In the genomic region with DNA sequence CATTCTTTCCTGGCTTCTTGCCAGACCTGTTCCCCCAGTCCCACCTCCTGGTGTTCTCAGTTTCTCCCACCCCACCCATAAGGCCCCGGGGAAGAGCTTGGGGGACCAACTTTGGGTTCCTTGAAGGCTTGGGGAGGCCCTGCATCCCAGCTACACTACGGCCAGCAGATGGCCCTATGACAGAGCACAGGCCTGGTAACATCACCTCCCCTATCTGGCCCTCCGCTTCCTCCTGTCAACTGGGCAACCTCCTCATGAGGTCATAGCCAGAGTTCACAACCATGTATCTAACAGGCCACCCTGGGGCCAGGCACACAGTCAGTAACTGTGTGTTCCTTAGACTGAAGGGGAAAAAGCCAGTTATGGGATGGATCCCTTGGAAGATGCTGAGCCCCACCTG, we compare ENCODE assay signal across 1 cellular context.
TF ChIP-seq lines count a peak whose summit lies in the region.

No MANE protein-coding gene starts in this region.

TF ChIP-seq in K562, 482 proteins besides CTCF, POLR2A, EP300 and RAD21:
- no peak for TF ChIP-seq ATF7 (IDR thresholded peaks at IDR 0.05)
- TF ChIP-seq ZNF644 (tag; IDR thresholded peaks at IDR 0.05; ENCODE audit: low read depth): no peak
- TF ChIP-seq ELK3 (CRISPR knock-in tag; IDR thresholded peaks at IDR 0.05): no peak
- TF ChIP-seq ZNF41 (CRISPR knock-in tag; conservative IDR thresholded peaks at IDR 0.05): no peak
- 0 out of 2 replicates have a peak, but pooled peaks have one; percentile 18 for TF ChIP-seq CREM (IDR thresholded peaks at IDR 0.05; ENCODE audit: low read depth)
- peak; percentile 68 for TF ChIP-seq NFIC (IDR thresholded peaks at IDR 0.05)
